In the genomic region with DNA sequence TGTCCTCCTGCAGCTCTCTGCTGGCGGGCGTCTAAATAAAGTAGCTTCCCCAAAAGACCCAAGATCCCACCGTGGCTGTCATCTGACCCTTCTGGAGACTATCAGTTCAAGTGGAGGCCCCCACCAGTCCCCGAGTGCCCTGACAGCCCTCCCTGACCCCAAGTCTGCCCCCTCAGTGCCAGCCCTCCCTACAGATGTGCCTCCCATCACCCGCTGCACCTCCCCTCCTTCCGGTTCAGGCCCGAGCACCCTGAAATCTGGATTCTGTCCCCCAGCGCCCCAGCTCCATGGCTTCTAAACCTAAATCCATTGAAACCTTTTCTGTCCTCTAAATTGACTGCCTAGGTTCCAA, we compare ENCODE assay signal across 8 cellular contexts. TPM values are rescaled to one million over a fixed set of nuclear protein-coding genes. Genes with fewer than 3 reads are reported as not detected.
DNase-seq lines count a peak whose midpoint lies in the region; ATAC-seq lines count a peak whose summit lies in the region.

No MANE protein-coding gene starts in this region.

- peak overlapping the region; percentile 65; the same call in 1 of the 2 replicates for H3K9ac ChIP-seq in iPS-20b (ENCODE audit: low read depth, low read length)

- no peaks in the 10 kb centered on the region for H3K9me3 ChIP-seq in iPS-20b (ENCODE audit: insufficient read depth, low read depth, low read length)

- H3K27me3 ChIP-seq in iPS-20b (ENCODE audit: insufficient read depth, low read length) = peaks cover 14% of the 10 kb centered on the region; the same call in 1 of the 2 replicates

- no peak for ATAC-seq in HG03378 (IDR thresholded peaks at IDR 0.05; ENCODE audit: unreplicated experiment)

- no peaks in the 10 kb centered on the region for H3K36me3 ChIP-seq in iPS-20b (ENCODE audit: insufficient read depth, low read depth, low read length)

- H3K4me1 ChIP-seq in iPS-20b (ENCODE audit: insufficient read depth, low read length) = 0 out of 2 replicates have a peak, but pooled peaks cover 4% of the 10 kb centered on the region

- DNase-seq in COLO668 (lab: John Stamatoyannopoulos, UW; ENCODE audit: unreplicated experiment) (peak; percentile 49), NCI-H1436 treated with DMSO at 0.1 percent for 48 hours (lab: John Stamatoyannopoulos, UW) (no peak), SKM-1 treated with dmso at 0.1 percent for 144 hours (lab: John Stamatoyannopoulos, UW; ENCODE audit: unreplicated experiment) (no peak)
- DNase-seq in Jurkat, Clone E6-1 (ENCODE audit: low read depth, low spot score) = no peak
- peak; percentile 60 for DNase-seq in stimulated activated CD8-positive, alpha-beta memory T cell treated with anti-CD3 and anti-CD28 coated beads, Interleukin-4, amount 100 ng/mL, for 48 hours

- WGBS in adipose tissue, 3 donors = 2 to 7% (median 2%) methylated on average over 8 of the region's 8 CpGs

- peak overlapping the region; percentile 59 for H3K4me3 ChIP-seq in Jurkat, Clone E6-1 (ENCODE audit: low read length)
- H3K4me3 ChIP-seq in iPS-20b (ENCODE audit: low read length) = peak overlapping the region; percentile 72

- H3K27ac ChIP-seq in adipose tissue (ENCODE audit: low read depth, low read length) = peak overlapping the region; percentile 73
- no peak overlapping the region for H3K27ac ChIP-seq in iPS-20b (ENCODE audit: low read length)

RNA-seq across cellular contexts. Expression of gene IL10RB, which starts 0.6 kb away (rescaled TPM):
- 16.8 TPM for polyA plus RNA-seq in Jurkat, Clone E6-1 (2012; ENCODE audit: insufficient read depth, insufficient read length)
- polyA plus RNA-seq in adipose tissue = 10 to 100 TPM; 22.2 to 33.3 (median 29.3) TPM

RNA-seq across cellular contexts. Expression of gene IFNAR2, which starts 37.0 kb away (rescaled TPM):
- polyA plus RNA-seq in Jurkat, Clone E6-1 (2012; ENCODE audit: insufficient read depth, insufficient read length) = 79.8 TPM
- 10 to 100 TPM in 2 of 3 donors, 1 to 10 TPM in 1; 5.3 to 21.2 (median 16.0) TPM for polyA plus RNA-seq in adipose tissue

RNA-seq across cellular contexts. Expression of gene IFNAR1, which starts 58.0 kb away (rescaled TPM):
- polyA plus RNA-seq in Jurkat, Clone E6-1 (2012; ENCODE audit: insufficient read depth, insufficient read length) = 16.9 TPM
- 10 to 100 TPM; 18.3 to 56.9 (median 26.0) TPM for polyA plus RNA-seq in adipose tissue

Comparison
In these comparisons a context has a peak if more than half of its experiments do, and no peak if none do; other contexts are left out.
1. DNase-seq: peak in COLO668 (single experiment) and stimulated activated CD8-positive, alpha-beta memory T cell treated with anti-CD3 and anti-CD28 coated beads, Interleukin-4, amount 100 ng/mL, for 48 hours (single experiment); none in Jurkat, Clone E6-1 (single experiment), NCI-H1436 treated with DMSO at 0.1 percent for 48 hours (single experiment) and SKM-1 treated with dmso at 0.1 percent for 144 hours (single experiment).